12 cellular contexts compared by ENCODE assay signal in genomic region chr11:73209892-73210291, GRCh38. TPM values are rescaled to one million over a fixed set of nuclear protein-coding genes. Genes with fewer than 3 reads are reported as not detected.
"Had no signal": no experiment of that assay in that cellular context is flagged by ENCODE, and none has a peak within 500 bp of the region (broad histone marks: within the 10 kb centered on the region; RNA-seq: fewer than 3 reads in every experiment).

No MANE protein-coding gene starts in this region.

- DNase-seq: GM23248, GOT3, H7, H9, HCEC 1CT, HFFc6 had no signal

- ATAC-seq: GM23338, HCT116 had no signal

- H3K9me3 ChIP-seq: HAP-1 had no signal

- H2AFZ ChIP-seq: GM23248, GM23338 had no signal

- H3K9ac ChIP-seq: GM23248 had no signal

- H3K36me3 ChIP-seq: HAP-1 had no signal

- H3K4me3 ChIP-seq: GM23248, GM23338, HAP-1 had no signal

- H3K4me2 ChIP-seq: GM23338 had no signal

- FAIRE-seq: H1, H54 had no signal

- H3K27ac ChIP-seq: GM23248 had no signal

RNA-seq across cellular contexts. Expression of gene P2RY2, which starts 8.2 kb away (rescaled TPM):
- total RNA-seq: GM23248, H4 had no signal
- polyA plus RNA-seq: GM23248 had no signal
